1 cellular context compared by ENCODE assay signal in genomic region chr2:230738924-230739323, GRCh38.
TF ChIP-seq lines count a peak whose summit lies in the region.

No MANE protein-coding gene starts in this region.

TF ChIP-seq in SK-N-SH, 30 proteins besides CTCF, POLR2A, EP300 and RAD21 (continued from another document):
- TF ChIP-seq PBX3 (IDR thresholded peaks at IDR 0.05) (no peak), YY1 (IDR thresholded peaks at IDR 0.05; ENCODE audit: low read depth) (no peak), FOXM1 (IDR thresholded peaks at IDR 0.05; ENCODE audit: low read depth) (no peak), TAF1 (IDR thresholded peaks at IDR 0.05; ENCODE audit: borderline replicate concordance, low read depth, low read length) (no peak), MXI1 (IDR thresholded peaks at IDR 0.05; ENCODE audit: low read depth, low read length) (no peak), SMC3 (IDR thresholded peaks at IDR 0.05; ENCODE audit: low read depth, low read length) (no peak), RXRA (IDR thresholded peaks at IDR 0.05; ENCODE audit: borderline replicate concordance, low read depth) (no peak), CHD2 (IDR thresholded peaks at IDR 0.05; ENCODE audit: low read length, partially characterized antibody) (no peak), SIN3A (IDR thresholded peaks at IDR 0.05; ENCODE audit: borderline replicate concordance, low read depth, low read length) (no peak), RFX5 (IDR thresholded peaks at IDR 0.05; ENCODE audit: low read length) (no peak), NFIC (IDR thresholded peaks at IDR 0.05; ENCODE audit: borderline replicate concordance) (no peak), IRF3 (IDR thresholded peaks at IDR 0.05; ENCODE audit: low read depth, low read length) (no peak), POLR2AphosphoS5 (IDR thresholded peaks at IDR 0.05; ENCODE audit: low read depth, low read length) (no peak), FOSL2 (IDR thresholded peaks at IDR 0.05; ENCODE audit: borderline replicate concordance, low read depth) (no peak), RCOR1 (IDR thresholded peaks at IDR 0.05; ENCODE audit: low read length) (no peak)
